25 cellular contexts compared by ENCODE assay signal in the genomic region with DNA sequence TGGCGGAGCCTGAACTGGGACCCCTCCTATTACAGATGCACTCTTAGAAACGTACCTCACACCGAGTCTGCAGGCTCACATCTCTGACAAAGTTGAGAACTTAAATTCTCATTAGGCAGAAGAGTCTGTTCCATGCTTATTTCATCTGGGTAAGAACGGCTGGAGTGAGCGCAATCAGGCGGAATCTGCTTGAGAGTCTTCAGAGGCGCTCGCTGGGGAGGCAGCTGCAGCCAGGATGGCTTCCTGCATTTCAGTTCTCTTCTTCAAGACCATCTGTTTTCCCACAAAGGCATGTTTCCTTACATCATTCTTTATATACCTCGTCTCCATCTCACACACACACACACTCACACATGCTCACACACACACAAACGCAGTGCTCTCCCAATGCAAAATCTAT.
"Had no signal": no experiment of that assay in that cellular context is flagged by ENCODE, and none has a peak within 500 bp of the region (broad histone marks: within the 10 kb centered on the region; RNA-seq: fewer than 3 reads in every experiment).

No MANE protein-coding gene starts in this region.

- H3K27me3 ChIP-seq: neutrophil, pancreas, right lobe of liver, sigmoid colon, suprapubic skin, testis, transverse colon, upper lobe of right lung, uterus had no signal

- H3K36me3 ChIP-seq: neutrophil, pancreas, right lobe of liver, sigmoid colon, stomach, suprapubic skin, tibial artery, transverse colon, upper lobe of right lung, uterus had no signal

- ATAC-seq: naive thymus-derived CD8-positive, alpha-beta T cell; natural killer cell treated with Interleukin-12 subunit alpha and Interleukin-12 subunit beta and Interleukin-15 and Interleukin-18, amount 100 ng/mL, for 72 hours; pancreas; psoas muscle; right cardiac atrium; right lobe of liver; stimulated activated effector memory CD8-positive, alpha-beta T cell treated with anti-CD3 and anti-CD28 coated beads, Interleukin-12 subunit alpha, Interleukin-12 subunit beta, amount 100 ng/mL, for 72 hours; stimulated activated naive B cell treated with anti-CD40 and anti-IgM and Interleukin-4, amounts not matched to agents 10 μg/mL and 1 μg/mL and 100 μg/mL, for 72 hours; upper lobe of right lung had no signal

- H3K4me1 ChIP-seq: pancreas, psoas muscle, right lobe of liver, sigmoid colon, stomach, suprapubic skin, testis, tibial artery, transverse colon, upper lobe of right lung, uterus had no signal

- H3K27ac ChIP-seq: neutrophil, pancreas, psoas muscle, right lobe of liver, sigmoid colon, stomach, suprapubic skin, testis, tibial artery, transverse colon, upper lobe of right lung, uterus had no signal

- H3K4me3 ChIP-seq: pancreas, psoas muscle, right lobe of liver, sigmoid colon, stomach, suprapubic skin, testis, tibial artery, transverse colon, upper lobe of right lung, uterus had no signal

- DNase-seq: naive thymus-derived CD8-positive, alpha-beta T cell; nephron progenitor cell; nucleus accumbens; pancreas; psoas muscle; right cardiac atrium; right lobe of liver; sigmoid colon; small intestine; stimulated activated CD4-positive, alpha-beta T cell treated with anti-CD3 and anti-CD28 coated beads, Interleukin-15, amount 100 ng/mL, for 24 hours; stimulated activated CD4-positive, alpha-beta T cell treated with anti-CD3 and anti-CD28 coated beads, Interleukin-2, amount 100 ng/mL, for 24 hours; stimulated activated CD4-positive, alpha-beta T cell treated with anti-CD3 and anti-CD28 coated beads, Interleukin-2, amount 100 ng/mL, for 48 hours; stimulated activated CD4-positive, alpha-beta T cell treated with anti-CD3 and anti-CD28 coated beads, Interleukin-4, amount 100 ng/mL, for 24 hours; stimulated activated naive B cell treated with anti-CD40 and anti-IgM and Interleukin-4, amounts not matched to agents 10 μg/mL and 1 μg/mL and 100 μg/mL, for 72 hours; stimulated activated naive CD4-positive, alpha-beta T cell treated with Interleukin-2 at 50 U/mL for 16 hours; stomach; testis; tibial artery; transverse colon; upper lobe of right lung; uterus had no signal

- H3K9me3 ChIP-seq: neutrophil, pancreas, psoas muscle, right lobe of liver, suprapubic skin, testis, transverse colon, upper lobe of right lung, uterus had no signal
